Comparison of ENCODE assay signal across 11 cellular contexts in the genomic region with DNA sequence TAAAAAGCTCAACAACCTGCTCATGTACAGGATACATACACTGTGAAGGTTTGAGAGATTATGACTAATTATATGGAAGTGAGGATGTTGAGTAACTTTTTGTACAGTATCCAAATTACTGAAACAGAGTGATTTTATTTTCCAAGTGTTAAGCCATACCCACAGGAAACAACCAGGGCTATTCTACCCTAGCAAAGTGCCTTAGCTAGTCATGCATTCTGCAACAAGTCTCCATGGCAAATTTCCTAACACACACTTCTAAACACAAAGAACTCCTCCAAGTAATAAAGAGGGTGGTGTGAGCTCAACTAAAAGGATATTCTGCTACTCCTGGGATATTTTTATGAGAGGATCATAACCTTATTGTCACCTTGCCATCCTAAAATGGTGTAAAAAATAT. TPM values are rescaled to one million over a fixed set of nuclear protein-coding genes. Genes with fewer than 3 reads are reported as not detected.
A peak's percentile ranks its signal among the peaks of the same experiment; 100 is the strongest.
DNase-seq lines count a peak whose midpoint lies in the region; ATAC-seq, FAIRE-seq and TF ChIP-seq lines count a peak whose summit lies in the region.
"Had no signal": no experiment of that assay in that cellular context is flagged by ENCODE, and none has a peak within 500 bp of the region (broad histone marks: within the 10 kb centered on the region; RNA-seq: fewer than 3 reads in every experiment).

No MANE protein-coding gene starts in this region.

- FAIRE-seq in HTR-8/SVneo (lab: Jason Lieb, UNC), result no peak
- FAIRE-seq: GM19239 had no signal

- H3K4me1 ChIP-seq in iPS-20b (ENCODE audit: insufficient read depth, low read length) (peaks cover 43% of the 10 kb centered on the region), transverse colon (peaks cover 0 to 64% (median 44%) of the 10 kb centered on the region in 4 donors)
- H3K4me1 ChIP-seq: BE2C had no signal

- ATAC-seq in GM21423 (IDR thresholded peaks at IDR 0.05; ENCODE audit: unreplicated experiment), result no peak

- H3K4me3 ChIP-seq in astrocyte of the spinal cord (ENCODE audit: low read depth, low read length) (no peak overlapping the region), iPS-20b (ENCODE audit: low read length) (peak overlapping the region; percentile 99), transverse colon (no peak overlapping the region)

- no peak for TF ChIP-seq EP300 in transverse colon (IDR thresholded peaks at IDR 0.05; ENCODE audit: low read depth)

- TF ChIP-seq POLR2A in transverse colon (IDR thresholded peaks at IDR 0.05), result no peak

- H3K36me3 ChIP-seq in iPS-20b (ENCODE audit: insufficient read depth, low read depth, low read length), result peaks cover 7% of the 10 kb centered on the region; the same call in 1 of the 2 replicates
- no peaks in the 10 kb centered on the region for H3K36me3 ChIP-seq in transverse colon
- H3K36me3 ChIP-seq: BE2C had no signal

- 0 out of 2 replicates have a peak overlapping the region, but pooled peaks have one; percentile 29 for H3K9ac ChIP-seq in iPS-20b (ENCODE audit: low read depth, low read length)
- H3K9ac ChIP-seq: SK-N-SH had no signal

- DNase-seq in SIG-M5 treated with dmso at 0.1 percent for 504 hours (lab: John Stamatoyannopoulos, UW; ENCODE audit: unreplicated experiment) (peak; percentile 29), SIG-M5 (lab: John Stamatoyannopoulos, UW) (no peak), astrocyte of the spinal cord (ENCODE audit: low read depth, low spot score) (peak; percentile 78), transverse colon (no peak), DMS 273 (lab: John Stamatoyannopoulos, UW; ENCODE audit: unreplicated experiment) (no peak), HTR-8/SVneo (ENCODE audit: insufficient read length, low spot score) (no peak)
- DNase-seq: BE2C, SK-N-SH had no signal

- H3K27ac ChIP-seq in iPS-20b (ENCODE audit: low read length) (no peak overlapping the region), transverse colon (peak overlapping the region; percentile 92 to 97 (median 94))

- TF ChIP-seq CTCF in astrocyte of the spinal cord (IDR thresholded peaks at IDR 0.05; ENCODE audit: low read depth, low read length), result no peak
- TF ChIP-seq CTCF in transverse colon (IDR thresholded peaks at IDR 0.05), result no peak

- intact Hi-C loops in transverse colon (cut with DNase I; ENCODE audit: low total_unique reads), result loop anchor here (5.0 kb wide), 1 partner anchor 716 kb away; no protein-coding TSS in a partner anchor

- in situ Hi-C loops in astrocyte of the spinal cord (cut with HindIII; ENCODE audit: low sequenced_read_pairs), result no loop called here
- in situ Hi-C loops in transverse colon (cut with MboI; ENCODE audit: low pct_ligation_motif_present in 1 of 4, low pct_unique_long_range_greater_than_20kb in 1 of 4, low sequenced_read_pairs in 3 of 4), result loop anchor here in 1 of 4 donors (25.0 kb wide), 1 partner anchor 106 kb away; a partner anchor contains a TSS

- H3K27me3 ChIP-seq in iPS-20b (ENCODE audit: insufficient read depth, low read length), result peaks cover 11% of the 10 kb centered on the region; the same call in 1 of the 2 replicates
- no peaks in the 10 kb centered on the region for H3K27me3 ChIP-seq in transverse colon
- H3K27me3 ChIP-seq: BE2C had no signal

- no peaks in the 10 kb centered on the region for H3K9me3 ChIP-seq in iPS-20b (ENCODE audit: insufficient read depth, low read depth, low read length)
- no peaks in the 10 kb centered on the region for H3K9me3 ChIP-seq in transverse colon
- H3K9me3 ChIP-seq: BE2C, SK-N-SH had no signal

RNA-seq across cellular contexts. Expression of a gene that starts 4.4 kb away (rescaled TPM):
- 100 to 1,000 TPM in 3 of 4 donors, 10 to 100 TPM in 1; 28.7 to 165 (median 120) TPM for total RNA-seq in transverse colon

RNA-seq across cellular contexts. Expression of a gene that starts 38.4 kb away (rescaled TPM):
- total RNA-seq in transverse colon, result 10 to 100 TPM; 23.1 to 49.2 (median 32.4) TPM

Comparison
In these comparisons a context has a peak if more than half of its experiments do, and no peak if none do; other contexts are left out.
1. DNase-seq: peak in SIG-M5 treated with dmso at 0.1 percent for 504 hours (single experiment) and astrocyte of the spinal cord (single experiment); none in SIG-M5 (single experiment), transverse colon (single experiment), DMS 273 (single experiment) and HTR-8/SVneo (single experiment).